In genomic region chr16:54487933-54488332, GRCh38 we compare ENCODE assay signal across 18 cellular contexts.
"Had no signal": no experiment of that assay in that cellular context is flagged by ENCODE, and none has a peak within 500 bp of the region (broad histone marks: within the 10 kb centered on the region; RNA-seq: fewer than 3 reads in every experiment).

No MANE protein-coding gene starts in this region.

- H3K79me2 ChIP-seq: parathyroid adenoma had no signal

- H3K27ac ChIP-seq: adrenal gland, ascending aorta, brain microvascular endothelial cell, esophagus muscularis mucosa, parathyroid adenoma, upper lobe of right lung had no signal

- DNase-seq: activated naive CD4-positive, alpha-beta T cell; activated T-cell treated with anti-CD3 and anti-CD28 coated beads, Interleukin-2, amount 50 U/mL, for 1 hour; adrenal gland; brain microvascular endothelial cell; effector memory CD4-positive, alpha-beta T cell; kidney; stimulated activated CD4-positive, alpha-beta T cell treated with anti-CD3 and anti-CD28 coated beads, Interleukin-4, amount 100 ng/mL, for 24 hours; stimulated activated naive CD4-positive, alpha-beta T cell treated with Interleukin-2 at 50 U/mL for 16 hours; T-helper 1 cell; upper lobe of right lung had no signal

- H3K4me3 ChIP-seq: adrenal gland, ascending aorta, esophagus muscularis mucosa, upper lobe of right lung had no signal

- H3K9me3 Mint-ChIP-seq: activated T-helper 2 cell treated with anti-CD3 and anti-CD28 coated beads, Interferon-gamma antibody, Interleukin-2, Interleukin-4, amounts not matched to agents 10 μg/mL and 5 μg/mL and 100 μg/mL, durations not matched to agents 14 hours and 24 hours and 36 hours; central memory CD8-positive, alpha-beta T cell; WTC11 had no signal

- H3K9me3 ChIP-seq: adrenal gland, ascending aorta, esophagus muscularis mucosa, upper lobe of right lung had no signal

- H3K27ac Mint-ChIP-seq: activated naive CD8-positive, alpha-beta T cell; activated T-helper 2 cell treated with anti-CD3 and anti-CD28 coated beads, Interferon-gamma antibody, Interleukin-2, Interleukin-4, amounts not matched to agents 10 μg/mL and 5 μg/mL and 100 μg/mL, durations not matched to agents 14 hours and 24 hours and 36 hours; WTC11 had no signal

- H3K4me3 Mint-ChIP-seq: activated naive CD8-positive, alpha-beta T cell; central memory CD8-positive, alpha-beta T cell; WTC11 had no signal

- ATAC-seq: left lobe of liver, upper lobe of right lung, WTC11 had no signal

- H3K36me3 Mint-ChIP-seq: activated naive CD8-positive, alpha-beta T cell; WTC11 had no signal

- H3K4me1 ChIP-seq: adrenal gland, parathyroid adenoma, upper lobe of right lung had no signal

- H3K4me1 Mint-ChIP-seq: central memory CD8-positive, alpha-beta T cell had no signal

- H3K36me3 ChIP-seq: adrenal gland, ascending aorta, brain microvascular endothelial cell, esophagus muscularis mucosa, upper lobe of right lung had no signal

- H3K9ac ChIP-seq: parathyroid adenoma had no signal

- H3K27me3 ChIP-seq: adrenal gland, ascending aorta, brain microvascular endothelial cell, upper lobe of right lung had no signal

- H2AFZ ChIP-seq: parathyroid adenoma had no signal
